Comparison of ENCODE assay signal across 30 cellular contexts in genomic region chr7:4766666-4767530, GRCh38. TPM values are rescaled to one million over a fixed set of nuclear protein-coding genes. Genes with fewer than 3 reads are reported as not detected.
DNase-seq lines count a peak whose midpoint lies in the region; ATAC-seq, FAIRE-seq and TF ChIP-seq lines count a peak whose summit lies in the region.
"Had no signal": no experiment of that assay in that cellular context is flagged by ENCODE, and none has a peak within 500 bp of the region (broad histone marks: within the 10 kb centered on the region; RNA-seq: fewer than 3 reads in every experiment).

No MANE protein-coding gene starts in this region.

- H3K9ac ChIP-seq in HepG2 (ENCODE audit: insufficient read depth, low read depth, low read length), result no peak overlapping the region

- H3K27ac ChIP-seq in vagina (peak overlapping the region; percentile 60), HepG2 (ENCODE audit: extremely low read length, insufficient read depth, low read length) (no peak overlapping the region)
- H3K27ac ChIP-seq: A549, lower lobe of right lung, PC-9, thoracic aorta, WERI-Rb-1 had no signal

- no peak for ATAC-seq in HepG2
- ATAC-seq: CD8-positive, alpha-beta T cell; heart left ventricle; lower lobe of right lung; mucosa of descending colon had no signal

- H3K9me3 ChIP-seq in vagina (no peaks in the 10 kb centered on the region), HepG2 (ENCODE audit: low read length) (no peaks in the 10 kb centered on the region)
- H3K9me3 ChIP-seq: A549, heart left ventricle, lower lobe of right lung, mucosa of descending colon, thoracic aorta had no signal

- no TSS peak for BruUV-seq in HepG2 (replicated peaks; lab: Mats Ljungman, UMichigan)

- H4K20me1 ChIP-seq in HepG2 (ENCODE audit: insufficient read depth, low read length), result no peaks in the 10 kb centered on the region

- CTCF ChIA-PET in HepG2 (lab: Yijun Ruan, JAX; ENCODE audit: low intra/inter-chr PET ratio, low total read pairs), result no interaction called here

- H3K36me3 ChIP-seq in vagina, result peaks cover 0 to 26% of the 10 kb centered on the region in 2 donors
- peaks cover 6 to 21% of the 10 kb centered on the region in 2 experiments for H3K36me3 ChIP-seq in HepG2 (replicated peaks in 1 of 2; ENCODE audit: control insufficient read depth in 1 of 2, insufficient read depth in 2 of 2, low read length in 2 of 2)

- in situ Hi-C loops in HepG2 (cut with HindIII; ENCODE audit: extremely low pct_ligation_motif_present, low pct_unique_long_range_greater_than_20kb), result loop anchor here (25.0 kb wide), 1 partner anchor 155 kb away; no protein-coding TSS in a partner anchor

- TF ChIP-seq RAD21 in HepG2 (CRISPR knock-in tag; IDR thresholded peaks at IDR 0.05), result no peak

- H3K27me3 ChIP-seq in vagina (no peaks in the 10 kb centered on the region), HepG2 (ENCODE audit: control insufficient read depth in 1 of 2, insufficient read depth in 2 of 2, low read length in 2 of 2) (no peaks in the 10 kb centered on the region)
- H3K27me3 ChIP-seq: heart left ventricle had no signal

- H3K27me3 Mint-ChIP-seq in activated naive CD8-positive, alpha-beta T cell, result no peaks in the 10 kb centered on the region
- H3K27me3 Mint-ChIP-seq in activated naive CD8-positive, alpha-beta T cell treated with anti-CD3 and anti-CD28 coated beads for 36 hours, result no peaks in the 10 kb centered on the region
- H3K27me3 Mint-ChIP-seq in endothelial cell (ENCODE audit: unreplicated experiment) (peaks cover 35% of the 10 kb centered on the region), nephron progenitor cell (ENCODE audit: low read depth, poor library complexity) (peaks cover 3% of the 10 kb centered on the region)
- no peaks in the 10 kb centered on the region for H3K27me3 Mint-ChIP-seq in activated T-helper 2 cell treated with anti-CD3 and anti-CD28 coated beads, Interferon-gamma antibody, Interleukin-2, Interleukin-4, amounts not matched to agents 10 μg/mL and 5 μg/mL and 100 μg/mL, durations not matched to agents 14 hours and 24 hours and 36 hours (ENCODE audit: low read depth)
- H3K27me3 Mint-ChIP-seq: B cell had no signal

- no peak overlapping the region for H2AFZ ChIP-seq in HepG2 (ENCODE audit: low read length)
- H2AFZ ChIP-seq: PC-9 had no signal

- H3K4me2 ChIP-seq in HepG2 (ENCODE audit: low read depth, low read length), result no peak overlapping the region
- H3K4me2 ChIP-seq: A549, PC-9 had no signal

- no peak for TF ChIP-seq EP300 in HepG2 (IDR thresholded peaks at IDR 0.05; ENCODE audit: low read depth in 2 of 2, low read length in 2 of 2)
- no peak for TF ChIP-seq EP300 in HepG2 (CRISPR knock-in tag; IDR thresholded peaks at IDR 0.05; ENCODE audit: borderline replicate concordance)

- H3K36me3 Mint-ChIP-seq in activated naive CD8-positive, alpha-beta T cell, result peaks cover 2% of the 10 kb centered on the region
- peaks cover 4% of the 10 kb centered on the region for H3K36me3 Mint-ChIP-seq in activated naive CD8-positive, alpha-beta T cell treated with anti-CD3 and anti-CD28 coated beads for 36 hours
- peaks cover 21% of the 10 kb centered on the region for H3K36me3 Mint-ChIP-seq in endothelial cell (ENCODE audit: low read depth, unreplicated experiment)
- H3K36me3 Mint-ChIP-seq in nephron progenitor cell (ENCODE audit: low read depth), result peaks cover 19% of the 10 kb centered on the region
- H3K36me3 Mint-ChIP-seq in activated T-helper 2 cell treated with anti-CD3 and anti-CD28 coated beads, Interferon-gamma antibody, Interleukin-2, Interleukin-4, amounts not matched to agents 10 μg/mL and 5 μg/mL and 100 μg/mL, durations not matched to agents 14 hours and 24 hours and 36 hours (ENCODE audit: low read depth), result peaks cover 12% of the 10 kb centered on the region

- no peak for FAIRE-seq in HepG2 (lab: Jason Lieb, UNC)
- FAIRE-seq: A549 had no signal

- H3K79me2 ChIP-seq in HepG2 (ENCODE audit: insufficient read depth, low read length), result no peaks in the 10 kb centered on the region

- peaks cover 5% of the 10 kb centered on the region for H3K4me1 Mint-ChIP-seq in activated naive CD8-positive, alpha-beta T cell (ENCODE audit: low read depth)
- peaks cover 9% of the 10 kb centered on the region for H3K4me1 Mint-ChIP-seq in activated naive CD8-positive, alpha-beta T cell treated with anti-CD3 and anti-CD28 coated beads for 36 hours
- peaks cover 4% of the 10 kb centered on the region for H3K4me1 Mint-ChIP-seq in endothelial cell (ENCODE audit: unreplicated experiment)
- H3K4me1 Mint-ChIP-seq in nephron progenitor cell, result peaks cover 11% of the 10 kb centered on the region
- H3K4me1 Mint-ChIP-seq in activated T-helper 2 cell treated with anti-CD3 and anti-CD28 coated beads, Interferon-gamma antibody, Interleukin-2, Interleukin-4, amounts not matched to agents 10 μg/mL and 5 μg/mL and 100 μg/mL, durations not matched to agents 14 hours and 24 hours and 36 hours (ENCODE audit: low read depth), result no peaks in the 10 kb centered on the region
- H3K4me1 Mint-ChIP-seq: B cell, H9 had no signal

- POLR2A ChIA-PET in HepG2 (lab: Yijun Ruan, JAX), result no interaction called here

- peak overlapping the region; percentile 16 for H3K27ac Mint-ChIP-seq in activated naive CD8-positive, alpha-beta T cell
- H3K27ac Mint-ChIP-seq in activated naive CD8-positive, alpha-beta T cell treated with anti-CD3 and anti-CD28 coated beads for 36 hours, result no peak overlapping the region
- H3K27ac Mint-ChIP-seq in endothelial cell (ENCODE audit: unreplicated experiment), result no peak overlapping the region
- peak overlapping the region; percentile 70 for H3K27ac Mint-ChIP-seq in nephron progenitor cell
- no peak overlapping the region for H3K27ac Mint-ChIP-seq in activated T-helper 2 cell treated with anti-CD3 and anti-CD28 coated beads, Interferon-gamma antibody, Interleukin-2, Interleukin-4, amounts not matched to agents 10 μg/mL and 5 μg/mL and 100 μg/mL, durations not matched to agents 14 hours and 24 hours and 36 hours
- H3K27ac Mint-ChIP-seq: B cell had no signal

- H3K4me1 ChIP-seq in vagina (no peaks in the 10 kb centered on the region), HepG2 (ENCODE audit: insufficient read depth, low read length) (no peaks in the 10 kb centered on the region)
- H3K4me1 ChIP-seq: A549, lower lobe of right lung had no signal

- WGBS in HepG2 (ENCODE audit: low lambda C conversion rate), result 96% methylated on average over 24 of the region's 37 CpGs

- TF ChIP-seq CTCF in endothelial cell (IDR thresholded peaks at IDR 0.05; ENCODE audit: unreplicated experiment) (no peak), nephron progenitor cell (IDR thresholded peaks at IDR 0.05) (no peak), vagina (IDR thresholded peaks at IDR 0.05) (no peak), HepG2 (CRISPR knock-in tag; IDR thresholded peaks at IDR 0.05) (no peak)

- no peak for DNase-seq in activated naive CD8-positive, alpha-beta T cell treated with anti-CD3 and anti-CD28 coated beads for 36 hours
- DNase-seq in endothelial cell (ENCODE audit: low spot score) (no peak), nephron progenitor cell (no peak), vagina (ENCODE audit: extremely low spot score in 2 of 2) (no peak), putamen (ENCODE audit: low spot score) (no peak), HepG2 (ENCODE audit: low spot score) (no peak)
- no peak for DNase-seq in activated T-helper 2 cell treated with anti-CD3 and anti-CD28 coated beads, Interferon-gamma antibody, Interleukin-2, Interleukin-4, amounts not matched to agents 10 μg/mL and 5 μg/mL and 100 μg/mL, durations not matched to agents 14 hours and 24 hours and 36 hours (ENCODE audit: low spot score)
- DNase-seq: activated CD4-positive, alpha-beta T cell treated with anti-CD3 and anti-CD28 coated beads for 48 hours; activated T-cell treated with anti-CD3 and anti-CD28 coated beads, Interleukin-2, amount 50 U/mL, for 1 hour; IMR-90; lower lobe of right lung; mucosa of descending colon; NCI-H1092 treated with DMSO at 0.1 percent for 48 hours; NCI-H187 treated with DMSO at 0.1 percent for 48 hours; NCI-H526; NK-92 treated with Interleukin-12 subunit alpha and Interleukin-12 subunit beta, amount 100 ng/mL, for 24 hours; PC-9; SHP77 treated with DMSO at 0.1 percent for 48 hours; stimulated activated CD4-positive, alpha-beta T cell treated with anti-CD3 and anti-CD28 coated beads, Interleukin-15, amount 100 ng/mL, for 24 hours; stimulated activated naive CD4-positive, alpha-beta T cell treated with Interleukin-2 at 50 U/mL for 16 hours; T-helper 9 cell; WERI-Rb-1 had no signal

- intact Hi-C loops in vagina (cut with DNase I) (no loop called here), HepG2 (cut with micrococcal nuclease; ENCODE audit: unreplicated experiment) (no loop called here)
- intact Hi-C loops in activated T-helper 2 cell treated with anti-CD3 and anti-CD28 coated beads, Interferon-gamma antibody, Interleukin-2, Interleukin-4, amounts not matched to agents 10 μg/mL and 5 μg/mL and 100 μg/mL, durations not matched to agents 14 hours and 24 hours and 36 hours (cut with micrococcal nuclease), result no loop called here

- TF ChIP-seq POLR2A in vagina (IDR thresholded peaks at IDR 0.05) (no peak), HepG2 (IDR thresholded peaks at IDR 0.05; ENCODE audit: insufficient read depth in 1 of 2, low read depth in 2 of 2, low read length in 2 of 2) (no peak)

- no peak overlapping the region for H3K4me3 Mint-ChIP-seq in activated naive CD8-positive, alpha-beta T cell
- no peak overlapping the region for H3K4me3 Mint-ChIP-seq in activated naive CD8-positive, alpha-beta T cell treated with anti-CD3 and anti-CD28 coated beads for 36 hours
- H3K4me3 Mint-ChIP-seq in endothelial cell (ENCODE audit: unreplicated experiment) (peak overlapping the region; percentile 11), nephron progenitor cell (no peak overlapping the region)
- no peak overlapping the region for H3K4me3 Mint-ChIP-seq in activated T-helper 2 cell treated with anti-CD3 and anti-CD28 coated beads, Interferon-gamma antibody, Interleukin-2, Interleukin-4, amounts not matched to agents 10 μg/mL and 5 μg/mL and 100 μg/mL, durations not matched to agents 14 hours and 24 hours and 36 hours (ENCODE audit: low read depth)
- H3K4me3 Mint-ChIP-seq: B cell; CD8-positive, alpha-beta T cell; H9 had no signal

- H3K4me3 ChIP-seq in vagina (peak overlapping the region in 1 of 2 donors; percentile 21), HepG2 (replicated peaks in 1 of 3; ENCODE audit: insufficient read depth in 1 of 3, low read depth in 2 of 3, low read length in 3 of 3) (no peak overlapping the region)
- H3K4me3 ChIP-seq: A549, heart left ventricle, lower lobe of right lung, mucosa of descending colon, PC-9, thoracic aorta had no signal

- no peaks in the 10 kb centered on the region for H3K9me3 Mint-ChIP-seq in activated naive CD8-positive, alpha-beta T cell (ENCODE audit: low read depth)
- H3K9me3 Mint-ChIP-seq in activated naive CD8-positive, alpha-beta T cell treated with anti-CD3 and anti-CD28 coated beads for 36 hours, result no peaks in the 10 kb centered on the region
- H3K9me3 Mint-ChIP-seq in endothelial cell (ENCODE audit: unreplicated experiment) (no peaks in the 10 kb centered on the region), nephron progenitor cell (no peaks in the 10 kb centered on the region)
- H3K9me3 Mint-ChIP-seq in activated T-helper 2 cell treated with anti-CD3 and anti-CD28 coated beads, Interferon-gamma antibody, Interleukin-2, Interleukin-4, amounts not matched to agents 10 μg/mL and 5 μg/mL and 100 μg/mL, durations not matched to agents 14 hours and 24 hours and 36 hours, result no peaks in the 10 kb centered on the region
- H3K9me3 Mint-ChIP-seq: CD8-positive, alpha-beta T cell; H9; neural crest cell had no signal

RNA-seq across cellular contexts. Expression of gene AP5Z1, which starts 8.5 kb away (rescaled TPM):
- total RNA-seq in activated naive CD8-positive, alpha-beta T cell treated with anti-CD3 and anti-CD28 coated beads for 36 hours, result 10 to 100 TPM; 43.1 to 47.1 TPM
- 88.6 TPM for total RNA-seq in endothelial cell (ENCODE audit: unreplicated experiment)
- total RNA-seq in vagina, result 40.5 TPM
- total RNA-seq in activated T-helper 2 cell treated with anti-CD3 and anti-CD28 coated beads, Interferon-gamma antibody, Interleukin-2, Interleukin-4, amounts not matched to agents 10 μg/mL and 5 μg/mL and 100 μg/mL, durations not matched to agents 14 hours and 24 hours and 36 hours, result 41.5 and 45.9 TPM in 2 replicates
- 7.4 and 15.1 TPM in 2 replicates for total RNA-seq in HepG2 (2016; rRNA removed; fragmentation: Illumina TruSeq; extraction: Trizol)
- 3.5 and 6.4 TPM in 2 replicates for total RNA-seq in HepG2 (2016; cell fraction: cytosol; rRNA removed; fragmentation: Illumina TruSeq; extraction: Trizol; ENCODE audit: low read depth)
- 7.5 and 15.3 TPM in 2 replicates for total RNA-seq in HepG2 (2016; cell fraction: insoluble cytoplasmic fraction; rRNA removed; fragmentation: Illumina TruSeq; extraction: Trizol)
- 4.1 and 5.0 TPM in 2 replicates for total RNA-seq in HepG2 (2016; cell fraction: membrane; rRNA removed; fragmentation: Illumina TruSeq; extraction: Trizol)
- total RNA-seq in HepG2 (2016; cell fraction: nucleus; rRNA removed; fragmentation: Illumina TruSeq; extraction: Trizol), result 18.0 and 18.9 TPM in 2 replicates
- 9.3 and 16.0 TPM in 2 replicates for polyA plus RNA-seq in HepG2 (2011; rRNA removed)
- 3.8 and 7.7 TPM in 2 replicates for polyA plus RNA-seq in HepG2 (2011; cell fraction: cytosol; rRNA removed)
- 83.4 and 101 TPM in 2 replicates for polyA plus RNA-seq in HepG2 (2011; cell fraction: nucleus; rRNA removed)
- polyA plus RNA-seq in HepG2 (2012), result 5.9 and 7.4 TPM in 2 replicates
- 1.8 and 2.1 TPM in 2 replicates for polyA plus RNA-seq in HepG2 (2016; cell fraction: cytosol; fragmentation: Illumina TruSeq; extraction: Trizol; ENCODE audit: low read depth)
- 7.7 and 9.3 TPM in 2 replicates for polyA plus RNA-seq in HepG2 (2016; cell fraction: insoluble cytoplasmic fraction; fragmentation: Illumina TruSeq; extraction: Trizol; ENCODE audit: low read depth)
- 3.1 and 4.0 TPM in 2 replicates for polyA plus RNA-seq in HepG2 (2016; cell fraction: membrane; fragmentation: Illumina TruSeq; extraction: Trizol; ENCODE audit: low read depth)
- polyA plus RNA-seq in HepG2 (2016; cell fraction: nucleus; fragmentation: Illumina TruSeq; extraction: Trizol; ENCODE audit: insufficient read depth, low read depth), result 42.6 and 43.4 TPM in 2 replicates
- polyA minus RNA-seq in HepG2 (2011; rRNA and poly(A)+ RNA removed; ENCODE audit: low replicate concordance), result 14.8 and 17.9 TPM in 2 replicates
- polyA minus RNA-seq in HepG2 (2011; cell fraction: cytosol; rRNA and poly(A)+ RNA removed), result 6.2 and 7.0 TPM in 2 replicates
- 28.0 and 28.3 TPM in 2 replicates for polyA minus RNA-seq in HepG2 (2011; cell fraction: nucleus; rRNA and poly(A)+ RNA removed)

Comparison
In these comparisons a context has a peak if more than half of its experiments do, and no peak if none do; other contexts are left out.
1. H3K27ac Mint-ChIP-seq: peak in activated naive CD8-positive, alpha-beta T cell (single experiment) and nephron progenitor cell (single experiment); none in activated naive CD8-positive, alpha-beta T cell treated with anti-CD3 and anti-CD28 coated beads for 36 hours (single experiment), endothelial cell (single experiment) and activated T-helper 2 cell treated with anti-CD3 and anti-CD28 coated beads, Interferon-gamma antibody, Interleukin-2, Interleukin-4, amounts not matched to agents 10 μg/mL and 5 μg/mL and 100 μg/mL, durations not matched to agents 14 hours and 24 hours and 36 hours (single experiment).